In the genomic region with DNA sequence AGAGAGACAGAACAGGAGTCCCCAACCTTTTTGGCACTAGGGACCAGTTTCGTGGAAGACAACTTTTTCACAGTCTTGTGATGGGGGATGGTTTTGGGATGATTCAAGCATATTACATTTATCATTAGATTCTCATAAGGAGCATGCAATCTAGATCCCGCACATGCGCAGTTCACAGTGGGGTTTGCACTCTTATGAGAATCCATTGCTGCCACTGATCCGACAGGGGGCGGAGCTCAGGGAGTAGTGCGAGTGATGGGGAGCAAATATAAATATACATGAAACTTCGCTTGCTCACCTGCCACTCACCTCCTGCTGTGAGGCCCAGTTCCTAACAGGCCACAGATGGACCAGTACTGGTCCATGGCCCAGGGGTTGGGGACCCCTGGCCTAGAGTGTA, we compare ENCODE assay signal across 2 cellular contexts.
TF ChIP-seq lines count a peak whose summit lies in the region.

No MANE protein-coding gene starts in this region.

TF ChIP-seq in GM23338, 12 proteins besides CTCF, POLR2A, EP300 and RAD21:
- TF ChIP-seq, protein P1, sequence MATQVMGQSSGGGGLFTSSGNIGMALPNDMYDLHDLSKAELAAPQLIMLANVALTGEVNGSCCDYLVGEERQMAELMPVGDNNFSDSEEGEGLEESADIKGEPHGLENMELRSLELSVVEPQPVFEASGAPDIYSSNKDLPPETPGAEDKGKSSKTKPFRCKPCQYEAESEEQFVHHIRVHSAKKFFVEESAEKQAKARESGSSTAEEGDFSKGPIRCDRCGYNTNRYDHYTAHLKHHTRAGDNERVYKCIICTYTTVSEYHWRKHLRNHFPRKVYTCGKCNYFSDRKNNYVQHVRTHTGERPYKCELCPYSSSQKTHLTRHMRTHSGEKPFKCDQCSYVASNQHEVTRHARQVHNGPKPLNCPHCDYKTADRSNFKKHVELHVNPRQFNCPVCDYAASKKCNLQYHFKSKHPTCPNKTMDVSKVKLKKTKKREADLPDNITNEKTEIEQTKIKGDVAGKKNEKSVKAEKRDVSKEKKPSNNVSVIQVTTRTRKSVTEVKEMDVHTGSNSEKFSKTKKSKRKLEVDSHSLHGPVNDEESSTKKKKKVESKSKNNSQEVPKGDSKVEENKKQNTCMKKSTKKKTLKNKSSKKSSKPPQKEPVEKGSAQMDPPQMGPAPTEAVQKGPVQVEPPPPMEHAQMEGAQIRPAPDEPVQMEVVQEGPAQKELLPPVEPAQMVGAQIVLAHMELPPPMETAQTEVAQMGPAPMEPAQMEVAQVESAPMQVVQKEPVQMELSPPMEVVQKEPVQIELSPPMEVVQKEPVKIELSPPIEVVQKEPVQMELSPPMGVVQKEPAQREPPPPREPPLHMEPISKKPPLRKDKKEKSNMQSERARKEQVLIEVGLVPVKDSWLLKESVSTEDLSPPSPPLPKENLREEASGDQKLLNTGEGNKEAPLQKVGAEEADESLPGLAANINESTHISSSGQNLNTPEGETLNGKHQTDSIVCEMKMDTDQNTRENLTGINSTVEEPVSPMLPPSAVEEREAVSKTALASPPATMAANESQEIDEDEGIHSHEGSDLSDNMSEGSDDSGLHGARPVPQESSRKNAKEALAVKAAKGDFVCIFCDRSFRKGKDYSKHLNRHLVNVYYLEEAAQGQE (IDR thresholded peaks at IDR 0.05; ENCODE audit: unreplicated experiment) = no peak
- no peak for TF ChIP-seq CREB1 (CRISPR knock-in tag; IDR thresholded peaks at IDR 0.05; ENCODE audit: low read depth)
- TF ChIP-seq, protein P2, sequence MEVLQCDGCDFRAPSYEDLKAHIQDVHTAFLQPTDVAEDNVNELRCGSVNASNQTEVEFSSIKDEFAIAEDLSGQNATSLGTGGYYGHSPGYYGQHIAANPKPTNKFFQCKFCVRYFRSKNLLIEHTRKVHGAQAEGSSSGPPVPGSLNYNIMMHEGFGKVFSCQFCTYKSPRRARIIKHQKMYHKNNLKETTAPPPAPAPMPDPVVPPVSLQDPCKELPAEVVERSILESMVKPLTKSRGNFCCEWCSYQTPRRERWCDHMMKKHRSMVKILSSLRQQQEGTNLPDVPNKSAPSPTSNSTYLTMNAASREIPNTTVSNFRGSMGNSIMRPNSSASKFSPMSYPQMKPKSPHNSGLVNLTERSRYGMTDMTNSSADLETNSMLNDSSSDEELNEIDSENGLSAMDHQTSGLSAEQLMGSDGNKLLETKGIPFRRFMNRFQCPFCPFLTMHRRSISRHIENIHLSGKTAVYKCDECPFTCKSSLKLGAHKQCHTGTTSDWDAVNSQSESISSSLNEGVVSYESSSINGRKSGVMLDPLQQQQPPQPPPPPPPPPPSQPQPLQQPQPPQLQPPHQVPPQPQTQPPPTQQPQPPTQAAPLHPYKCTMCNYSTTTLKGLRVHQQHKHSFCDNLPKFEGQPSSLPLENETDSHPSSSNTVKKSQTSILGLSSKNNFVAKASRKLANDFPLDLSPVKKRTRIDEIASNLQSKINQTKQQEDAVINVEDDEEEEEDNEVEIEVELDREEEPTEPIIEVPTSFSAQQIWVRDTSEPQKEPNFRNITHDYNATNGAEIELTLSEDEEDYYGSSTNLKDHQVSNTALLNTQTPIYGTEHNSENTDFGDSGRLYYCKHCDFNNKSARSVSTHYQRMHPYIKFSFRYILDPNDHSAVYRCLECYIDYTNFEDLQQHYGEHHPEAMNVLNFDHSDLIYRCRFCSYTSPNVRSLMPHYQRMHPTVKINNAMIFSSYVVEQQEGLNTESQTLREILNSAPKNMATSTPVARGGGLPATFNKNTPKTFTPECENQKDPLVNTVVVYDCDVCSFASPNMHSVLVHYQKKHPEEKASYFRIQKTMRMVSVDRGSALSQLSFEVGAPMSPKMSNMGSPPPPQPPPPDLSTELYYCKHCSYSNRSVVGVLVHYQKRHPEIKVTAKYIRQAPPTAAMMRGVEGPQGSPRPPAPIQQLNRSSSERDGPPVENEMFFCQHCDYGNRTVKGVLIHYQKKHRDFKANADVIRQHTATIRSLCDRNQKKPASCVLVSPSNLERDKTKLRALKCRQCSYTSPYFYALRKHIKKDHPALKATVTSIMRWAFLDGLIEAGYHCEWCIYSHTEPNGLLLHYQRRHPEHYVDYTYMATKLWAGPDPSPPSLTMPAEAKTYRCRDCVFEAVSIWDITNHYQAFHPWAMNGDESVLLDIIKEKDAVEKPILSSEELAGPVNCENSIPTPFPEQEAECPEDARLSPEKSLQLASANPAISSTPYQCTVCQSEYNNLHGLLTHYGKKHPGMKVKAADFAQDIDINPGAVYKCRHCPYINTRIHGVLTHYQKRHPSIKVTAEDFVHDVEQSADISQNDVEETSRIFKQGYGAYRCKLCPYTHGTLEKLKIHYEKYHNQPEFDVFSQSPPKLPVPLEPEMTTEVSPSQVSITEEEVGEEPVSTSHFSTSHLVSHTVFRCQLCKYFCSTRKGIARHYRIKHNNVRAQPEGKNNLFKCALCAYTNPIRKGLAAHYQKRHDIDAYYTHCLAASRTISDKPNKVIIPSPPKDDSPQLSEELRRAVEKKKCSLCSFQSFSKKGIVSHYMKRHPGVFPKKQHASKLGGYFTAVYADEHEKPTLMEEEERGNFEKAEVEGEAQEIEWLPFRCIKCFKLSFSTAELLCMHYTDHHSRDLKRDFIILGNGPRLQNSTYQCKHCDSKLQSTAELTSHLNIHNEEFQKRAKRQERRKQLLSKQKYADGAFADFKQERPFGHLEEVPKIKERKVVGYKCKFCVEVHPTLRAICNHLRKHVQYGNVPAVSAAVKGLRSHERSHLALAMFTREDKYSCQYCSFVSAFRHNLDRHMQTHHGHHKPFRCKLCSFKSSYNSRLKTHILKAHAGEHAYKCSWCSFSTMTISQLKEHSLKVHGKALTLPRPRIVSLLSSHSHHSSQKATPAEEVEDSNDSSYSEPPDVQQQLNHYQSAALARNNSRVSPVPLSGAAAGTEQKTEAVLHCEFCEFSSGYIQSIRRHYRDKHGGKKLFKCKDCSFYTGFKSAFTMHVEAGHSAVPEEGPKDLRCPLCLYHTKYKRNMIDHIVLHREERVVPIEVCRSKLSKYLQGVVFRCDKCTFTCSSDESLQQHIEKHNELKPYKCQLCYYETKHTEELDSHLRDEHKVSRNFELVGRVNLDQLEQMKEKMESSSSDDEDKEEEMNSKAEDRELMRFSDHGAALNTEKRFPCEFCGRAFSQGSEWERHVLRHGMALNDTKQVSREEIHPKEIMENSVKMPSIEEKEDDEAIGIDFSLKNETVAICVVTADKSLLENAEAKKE (CRISPR knock-in tag; IDR thresholded peaks at IDR 0.05) = no peak
- no peak for TF ChIP-seq JUNB (IDR thresholded peaks at IDR 0.05; ENCODE audit: unreplicated experiment)
- no peak for TF ChIP-seq EZH2 (IDR thresholded peaks at IDR 0.05; ENCODE audit: low read depth, unreplicated experiment)
- TF ChIP-seq POLR2AphosphoS5 (IDR thresholded peaks at IDR 0.05; ENCODE audit: low read depth) = no peak
- no peak for TF ChIP-seq ZNF331 (CRISPR knock-in tag; IDR thresholded peaks at IDR 0.05; ENCODE audit: low read depth)
- no peak for TF ChIP-seq ZNF114 (CRISPR knock-in tag; IDR thresholded peaks at IDR 0.05)
- no peak for TF ChIP-seq STAT1 (IDR thresholded peaks at IDR 0.05; ENCODE audit: unreplicated experiment)

TF ChIP-seq in K562, 482 proteins besides CTCF, POLR2A, EP300 and RAD21:
- TF ChIP-seq NRF1 (conservative IDR thresholded peaks at IDR 0.05 in 1 of 2, IDR thresholded peaks at IDR 0.05 in 1 of 2) (peak; percentile 79 to 82), HSF4 (CRISPR knock-in tag; IDR thresholded peaks at IDR 0.05; ENCODE audit: borderline replicate concordance) (no peak), RNF2 (IDR thresholded peaks at IDR 0.05) (no peak)
- TF ChIP-seq, protein P3, sequence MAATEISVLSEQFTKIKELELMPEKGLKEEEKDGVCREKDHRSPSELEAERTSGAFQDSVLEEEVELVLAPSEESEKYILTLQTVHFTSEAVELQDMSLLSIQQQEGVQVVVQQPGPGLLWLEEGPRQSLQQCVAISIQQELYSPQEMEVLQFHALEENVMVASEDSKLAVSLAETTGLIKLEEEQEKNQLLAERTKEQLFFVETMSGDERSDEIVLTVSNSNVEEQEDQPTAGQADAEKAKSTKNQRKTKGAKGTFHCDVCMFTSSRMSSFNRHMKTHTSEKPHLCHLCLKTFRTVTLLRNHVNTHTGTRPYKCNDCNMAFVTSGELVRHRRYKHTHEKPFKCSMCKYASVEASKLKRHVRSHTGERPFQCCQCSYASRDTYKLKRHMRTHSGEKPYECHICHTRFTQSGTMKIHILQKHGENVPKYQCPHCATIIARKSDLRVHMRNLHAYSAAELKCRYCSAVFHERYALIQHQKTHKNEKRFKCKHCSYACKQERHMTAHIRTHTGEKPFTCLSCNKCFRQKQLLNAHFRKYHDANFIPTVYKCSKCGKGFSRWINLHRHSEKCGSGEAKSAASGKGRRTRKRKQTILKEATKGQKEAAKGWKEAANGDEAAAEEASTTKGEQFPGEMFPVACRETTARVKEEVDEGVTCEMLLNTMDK (IDR thresholded peaks at IDR 0.05; ENCODE audit: borderline replicate concordance, insufficient read depth, low read depth, low read length, poor library complexity, severe bottlenecking) = peak; percentile 78
